In genomic region chr3:161100994-161101393, GRCh38 we compare ENCODE assay signal across 13 cellular contexts.
"Had no signal": no experiment of that assay in that cellular context is flagged by ENCODE, and none has a peak within 500 bp of the region (broad histone marks: within the 10 kb centered on the region; RNA-seq: fewer than 3 reads in every experiment).

No MANE protein-coding gene starts in this region.

- H3K27ac Mint-ChIP-seq: activated CD8-positive, alpha-beta T cell treated with anti-CD3 and anti-CD28 coated beads for 36 hours; activated naive CD8-positive, alpha-beta T cell treated with anti-CD3 and anti-CD28 coated beads, Interleukin-2, amount 10 ng/mL, durations not matched to agents 7 days and 5 days; activated T-cell treated with anti-CD3 and anti-CD28 coated beads, Interleukin-2, amount 50 U/mL, for 72 hours had no signal

- H3K9me3 Mint-ChIP-seq: activated CD8-positive, alpha-beta T cell treated with anti-CD3 and anti-CD28 coated beads for 36 hours; activated naive CD8-positive, alpha-beta T cell treated with anti-CD3 and anti-CD28 coated beads, Interleukin-2, amount 10 ng/mL, durations not matched to agents 7 days and 5 days; activated T-cell treated with anti-CD3 and anti-CD28 coated beads, Interleukin-2, amount 50 U/mL, for 72 hours had no signal

- H3K4me3 Mint-ChIP-seq: activated CD8-positive, alpha-beta T cell treated with anti-CD3 and anti-CD28 coated beads for 36 hours; activated naive CD8-positive, alpha-beta T cell treated with anti-CD3 and anti-CD28 coated beads, Interleukin-2, amount 10 ng/mL, durations not matched to agents 7 days and 5 days; activated T-cell treated with anti-CD3 and anti-CD28 coated beads, Interleukin-2, amount 50 U/mL, for 72 hours had no signal

- ATAC-seq: activated CD8-positive, alpha-beta T cell treated with anti-CD3 and anti-CD28 coated beads for 36 hours; activated T-cell treated with anti-CD3 and anti-CD28 coated beads, Interleukin-2, amount 50 U/mL, for 72 hours; foreskin keratinocyte; pancreas had no signal

- H3K4me1 ChIP-seq: breast epithelium, foreskin keratinocyte had no signal

- H3K27ac ChIP-seq: breast epithelium, esophagus squamous epithelium, foreskin keratinocyte, pancreas had no signal

- H3K9me3 ChIP-seq: breast epithelium, esophagus squamous epithelium, pancreas had no signal

- H3K4me3 ChIP-seq: breast epithelium, esophagus squamous epithelium, pancreas, smooth muscle cell had no signal

- H3K4me2 ChIP-seq: smooth muscle cell had no signal

- DNase-seq: activated CD4-positive, alpha-beta T cell treated with anti-CD3 and anti-CD28 coated beads for 4 hours; activated CD8-positive, alpha-beta memory T cell treated with anti-CD3 and anti-CD28 coated beads, Interleukin-2, amount 50 U/mL, for 4 hours; activated CD8-positive, alpha-beta T cell treated with anti-CD3 and anti-CD28 coated beads for 36 hours; activated naive CD8-positive, alpha-beta T cell treated with anti-CD3 and anti-CD28 coated beads, Interleukin-2, amount 10 ng/mL, durations not matched to agents 7 days and 5 days; activated T-cell treated with anti-CD3 and anti-CD28 coated beads, Interleukin-2, amount 50 U/mL, for 72 hours; anterior cingulate cortex; esophagus squamous epithelium; foreskin keratinocyte; head of caudate nucleus; pancreas; retina had no signal

- H3K27me3 ChIP-seq: breast epithelium, esophagus squamous epithelium, foreskin keratinocyte, pancreas had no signal

- H3K27me3 Mint-ChIP-seq: activated naive CD8-positive, alpha-beta T cell treated with anti-CD3 and anti-CD28 coated beads, Interleukin-2, amount 10 ng/mL, durations not matched to agents 7 days and 5 days had no signal
